Comparison of ENCODE assay signal across 8 cellular contexts in genomic region chr20:31560900-31561598, GRCh38. TPM values are rescaled to one million over a fixed set of nuclear protein-coding genes. Genes with fewer than 3 reads are reported as not detected.
DNase-seq lines count a peak whose midpoint lies in the region; ATAC-seq and TF ChIP-seq lines count a peak whose summit lies in the region.

No MANE protein-coding gene starts in this region.

- DNase-seq in activated CD8-positive, alpha-beta T cell treated with anti-CD3 and anti-CD28 coated beads for 36 hours: no peak
- no peak for DNase-seq in activated CD8-positive, alpha-beta T cell treated with anti-CD3 and anti-CD28 coated beads, Interleukin-2, amount 10 ng/mL, durations not matched to agents 7 days and 5 days
- DNase-seq in activated CD4-positive, alpha-beta memory T cell treated with anti-CD3 and anti-CD28 coated beads for 36 hours: no peak
- no peak for DNase-seq in upper lobe of right lung

- intact Hi-C loops in activated CD8-positive, alpha-beta T cell treated with anti-CD3 and anti-CD28 coated beads for 36 hours (cut with micrococcal nuclease): no loop called here
- intact Hi-C loops in activated CD4-positive, alpha-beta memory T cell treated with anti-CD3 and anti-CD28 coated beads for 36 hours (cut with micrococcal nuclease): loop anchor here (1.0 kb wide), 2 partner anchors 8 to 52 kb away; no protein-coding TSS in a partner anchor
- intact Hi-C loops in upper lobe of right lung (cut with DNase I): loop anchor here (5.0 kb wide), 1 partner anchor 51 kb away; no protein-coding TSS in a partner anchor

- CTCF ChIA-PET in activated CD8-positive, alpha-beta T cell treated with anti-CD3 and anti-CD28 coated beads for 36 hours (lab: Charles Lee): interaction anchor here (0.8 to 30.6 kb wide), 17 partner anchors 8 to 163 kb away, joined by 3 to 1008 read pairs (median 6); partner anchors contain the start of genes HM13 and ID1
- CTCF ChIA-PET in activated CD8-positive, alpha-beta T cell treated with anti-CD3 and anti-CD28 coated beads, Interleukin-2, amount 10 ng/mL, durations not matched to agents 7 days and 5 days (lab: Charles Lee): interaction anchor here (0.9 to 23.7 kb wide), 17 partner anchors 9 to 163 kb away, joined by 3 to 901 read pairs (median 11); partner anchors contain the start of gene ID1
- CTCF ChIA-PET in activated CD4-positive, alpha-beta memory T cell treated with anti-CD3 and anti-CD28 coated beads for 36 hours (lab: Charles Lee): interaction anchor here (0.6 to 29.0 kb wide), 11 partner anchors 10 to 163 kb away, joined by 3 to 1211 read pairs (median 6); partner anchors contain the start of gene ID1

- no peak for ATAC-seq in activated CD8-positive, alpha-beta T cell treated with anti-CD3 and anti-CD28 coated beads for 36 hours
- no peak for ATAC-seq in activated CD8-positive, alpha-beta T cell treated with anti-CD3 and anti-CD28 coated beads, Interleukin-2, amount 10 ng/mL, durations not matched to agents 7 days and 5 days
- ATAC-seq in upper lobe of right lung: peak; percentile 7
- no peak for ATAC-seq in GM18909 (IDR thresholded peaks at IDR 0.05; ENCODE audit: poor library complexity, unreplicated experiment)
- ATAC-seq in GM21786 (IDR thresholded peaks at IDR 0.05; ENCODE audit: unreplicated experiment): no peak
- no peak for ATAC-seq in HG03139 (IDR thresholded peaks at IDR 0.05; ENCODE audit: unreplicated experiment)

- H3K4me1 ChIP-seq in iPS-18a (ENCODE audit: control insufficient read depth, low read depth, low read length) (no peaks in the 10 kb centered on the region), upper lobe of right lung (peaks cover 19% of the 10 kb centered on the region)

- peaks cover 30% of the 10 kb centered on the region for H3K4me1 Mint-ChIP-seq in activated CD8-positive, alpha-beta T cell treated with anti-CD3 and anti-CD28 coated beads for 36 hours (ENCODE audit: low read depth)
- peaks cover 28% of the 10 kb centered on the region for H3K4me1 Mint-ChIP-seq in activated CD8-positive, alpha-beta T cell treated with anti-CD3 and anti-CD28 coated beads, Interleukin-2, amount 10 ng/mL, durations not matched to agents 7 days and 5 days (ENCODE audit: low read depth)
- H3K4me1 Mint-ChIP-seq in activated CD4-positive, alpha-beta memory T cell treated with anti-CD3 and anti-CD28 coated beads for 36 hours (ENCODE audit: low read depth): peaks cover 22% of the 10 kb centered on the region

- H3K9me3 ChIP-seq in iPS-18a (ENCODE audit: control insufficient read depth, low read depth, low read length) (no peaks in the 10 kb centered on the region), upper lobe of right lung (no peaks in the 10 kb centered on the region)

- H3K36me3 Mint-ChIP-seq in activated CD8-positive, alpha-beta T cell treated with anti-CD3 and anti-CD28 coated beads for 36 hours (ENCODE audit: low read depth): peaks cover 45% of the 10 kb centered on the region
- peaks cover 63% of the 10 kb centered on the region for H3K36me3 Mint-ChIP-seq in activated CD8-positive, alpha-beta T cell treated with anti-CD3 and anti-CD28 coated beads, Interleukin-2, amount 10 ng/mL, durations not matched to agents 7 days and 5 days (ENCODE audit: low read depth)
- H3K36me3 Mint-ChIP-seq in activated CD4-positive, alpha-beta memory T cell treated with anti-CD3 and anti-CD28 coated beads for 36 hours: peaks cover 57% of the 10 kb centered on the region

- peak overlapping the region; percentile 17 for H3K9ac ChIP-seq in iPS-18a (ENCODE audit: low read length)

- H3K4me3 ChIP-seq in iPS-18a (ENCODE audit: low read length): no peak overlapping the region
- H3K4me3 ChIP-seq in upper lobe of right lung: no peak overlapping the region

- POLR2A ChIA-PET in activated CD8-positive, alpha-beta T cell treated with anti-CD3 and anti-CD28 coated beads for 36 hours (lab: Charles Lee): interaction anchor here (0.6 to 1.9 kb wide), 4 partner anchors 9 to 105 kb away, joined by 3 to 9 read pairs (median 6); no protein-coding TSS in a partner anchor
- POLR2A ChIA-PET in activated CD8-positive, alpha-beta T cell treated with anti-CD3 and anti-CD28 coated beads, Interleukin-2, amount 10 ng/mL, durations not matched to agents 7 days and 5 days (lab: Charles Lee): interaction anchor here (0.7 to 1.2 kb wide), 3 partner anchors 14 to 162 kb away, joined by 3 to 4 read pairs (median 3); a partner anchor contains a TSS
- POLR2A ChIA-PET in activated CD4-positive, alpha-beta memory T cell treated with anti-CD3 and anti-CD28 coated beads for 36 hours (lab: Charles Lee): interaction anchor here (0.5 to 1.1 kb wide), 2 partner anchors 11 to 43 kb away, joined by 3 read pairs; no protein-coding TSS in a partner anchor

- no peak for TF ChIP-seq CTCF in activated CD8-positive, alpha-beta T cell treated with anti-CD3 and anti-CD28 coated beads for 36 hours (IDR thresholded peaks at IDR 0.05)
- TF ChIP-seq CTCF in upper lobe of right lung (IDR thresholded peaks at IDR 0.05): no peak

- H3K27ac Mint-ChIP-seq in activated CD8-positive, alpha-beta T cell treated with anti-CD3 and anti-CD28 coated beads for 36 hours: peak overlapping the region; percentile 4
- H3K27ac Mint-ChIP-seq in activated CD8-positive, alpha-beta T cell treated with anti-CD3 and anti-CD28 coated beads, Interleukin-2, amount 10 ng/mL, durations not matched to agents 7 days and 5 days: no peak overlapping the region
- H3K27ac Mint-ChIP-seq in activated CD4-positive, alpha-beta memory T cell treated with anti-CD3 and anti-CD28 coated beads for 36 hours: peak overlapping the region; percentile 58

- H3K4me3 Mint-ChIP-seq in activated CD8-positive, alpha-beta T cell treated with anti-CD3 and anti-CD28 coated beads for 36 hours: no peak overlapping the region
- no peak overlapping the region for H3K4me3 Mint-ChIP-seq in activated CD8-positive, alpha-beta T cell treated with anti-CD3 and anti-CD28 coated beads, Interleukin-2, amount 10 ng/mL, durations not matched to agents 7 days and 5 days
- H3K4me3 Mint-ChIP-seq in activated CD4-positive, alpha-beta memory T cell treated with anti-CD3 and anti-CD28 coated beads for 36 hours: no peak overlapping the region

- H3K36me3 ChIP-seq in iPS-18a (ENCODE audit: control insufficient read depth, low read depth, low read length) (peaks cover 37% of the 10 kb centered on the region), upper lobe of right lung (peaks cover 69% of the 10 kb centered on the region)

- H3K27me3 Mint-ChIP-seq in activated CD8-positive, alpha-beta T cell treated with anti-CD3 and anti-CD28 coated beads for 36 hours: no peaks in the 10 kb centered on the region
- no peaks in the 10 kb centered on the region for H3K27me3 Mint-ChIP-seq in activated CD8-positive, alpha-beta T cell treated with anti-CD3 and anti-CD28 coated beads, Interleukin-2, amount 10 ng/mL, durations not matched to agents 7 days and 5 days (ENCODE audit: low read depth)
- no peaks in the 10 kb centered on the region for H3K27me3 Mint-ChIP-seq in activated CD4-positive, alpha-beta memory T cell treated with anti-CD3 and anti-CD28 coated beads for 36 hours

- H3K27ac ChIP-seq in iPS-18a (ENCODE audit: low read length) (no peak overlapping the region), upper lobe of right lung (peak overlapping the region; percentile 64)

- H3K27me3 ChIP-seq in iPS-18a (ENCODE audit: control insufficient read depth, insufficient read depth, low read length) (no peaks in the 10 kb centered on the region), upper lobe of right lung (no peaks in the 10 kb centered on the region)

- no peaks in the 10 kb centered on the region for H3K9me3 Mint-ChIP-seq in activated CD8-positive, alpha-beta T cell treated with anti-CD3 and anti-CD28 coated beads for 36 hours
- no peaks in the 10 kb centered on the region for H3K9me3 Mint-ChIP-seq in activated CD8-positive, alpha-beta T cell treated with anti-CD3 and anti-CD28 coated beads, Interleukin-2, amount 10 ng/mL, durations not matched to agents 7 days and 5 days (ENCODE audit: insufficient read depth)
- no peaks in the 10 kb centered on the region for H3K9me3 Mint-ChIP-seq in activated CD4-positive, alpha-beta memory T cell treated with anti-CD3 and anti-CD28 coated beads for 36 hours

RNA-seq across cellular contexts. Expression of gene ID1, which starts 44.0 kb away (rescaled TPM):
- total RNA-seq in activated CD8-positive, alpha-beta T cell treated with anti-CD3 and anti-CD28 coated beads for 36 hours: under 1 TPM; 0.41 to 0.54 TPM
- under 1 TPM; 0.42 to 0.50 TPM for total RNA-seq in activated CD8-positive, alpha-beta T cell treated with anti-CD3 and anti-CD28 coated beads, Interleukin-2, amount 10 ng/mL, durations not matched to agents 7 days and 5 days
- 1 to 10 TPM in 1 of 2 experiments, under 1 TPM in 1; 0.90 to 1.3 TPM for total RNA-seq in activated CD4-positive, alpha-beta memory T cell treated with anti-CD3 and anti-CD28 coated beads for 36 hours
- total RNA-seq in upper lobe of right lung: 515 TPM

RNA-seq across cellular contexts. Expression of gene HM13, which starts 46.8 kb away (rescaled TPM):
- total RNA-seq in activated CD8-positive, alpha-beta T cell treated with anti-CD3 and anti-CD28 coated beads for 36 hours: 10 to 100 TPM; 91.6 to 95.5 TPM
- 100 to 1,000 TPM; 117 to 127 TPM for total RNA-seq in activated CD8-positive, alpha-beta T cell treated with anti-CD3 and anti-CD28 coated beads, Interleukin-2, amount 10 ng/mL, durations not matched to agents 7 days and 5 days
- total RNA-seq in activated CD4-positive, alpha-beta memory T cell treated with anti-CD3 and anti-CD28 coated beads for 36 hours: 100 to 1,000 TPM; 110 to 111 TPM
- 169 TPM for total RNA-seq in upper lobe of right lung

Comparison
In these comparisons a context has a peak if more than half of its experiments do, and no peak if none do; other contexts are left out.
1. RNA of gene ID1, which starts 44.0 kb away (total RNA-seq): 515 TPM in upper lobe of right lung (single experiment); 0.90 to 1.3 TPM in activated CD4-positive, alpha-beta memory T cell treated with anti-CD3 and anti-CD28 coated beads for 36 hours, 0.41 to 0.54 TPM in activated CD8-positive, alpha-beta T cell treated with anti-CD3 and anti-CD28 coated beads for 36 hours and 0.42 to 0.50 TPM in activated CD8-positive, alpha-beta T cell treated with anti-CD3 and anti-CD28 coated beads, Interleukin-2, amount 10 ng/mL, durations not matched to agents 7 days and 5 days; every median in the first group is over 100 times any median in the second.